ENCODE assay signal across 7 cellular contexts in the genomic region with DNA sequence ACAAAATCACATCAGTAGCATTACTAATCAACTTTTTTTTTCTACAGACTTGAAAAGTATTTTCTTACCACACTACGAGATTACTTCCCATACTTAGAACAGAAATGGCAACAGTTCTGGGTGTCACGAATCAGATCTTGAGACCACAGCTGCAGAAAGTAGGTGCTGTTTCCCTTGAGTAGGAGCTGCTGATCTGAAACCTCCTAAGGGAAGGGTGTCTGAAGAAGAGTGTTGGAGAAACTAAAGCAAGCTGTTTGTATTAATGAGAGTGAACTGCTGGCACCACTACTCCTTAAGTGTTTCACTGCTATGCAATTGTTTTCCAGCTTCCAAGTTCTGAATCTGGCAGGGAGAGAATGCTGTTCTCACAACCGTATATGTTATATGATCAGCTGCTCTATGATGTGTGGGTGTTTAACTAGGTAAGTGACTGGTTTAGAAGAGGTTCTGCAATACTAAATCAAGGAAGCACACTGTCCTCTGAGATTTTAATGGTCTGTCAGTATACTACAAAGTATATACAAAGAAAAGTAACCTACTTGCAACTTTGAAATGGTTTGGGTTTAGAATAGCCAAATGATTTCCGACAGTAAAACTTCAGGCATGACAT. TPM values are rescaled to one million over a fixed set of nuclear protein-coding genes. Genes with fewer than 3 reads are reported as not detected.
DNase-seq lines count a peak whose midpoint lies in the region; ATAC-seq and TF ChIP-seq lines count a peak whose summit lies in the region.

No MANE protein-coding gene starts in this region.

- no peak overlapping the region for H2BK15ac ChIP-seq in mesendoderm (replicated peaks; ENCODE audit: low read depth)

- H3K56ac ChIP-seq in mesendoderm (ENCODE audit: low read length) = no peak overlapping the region

- H3K9ac ChIP-seq in skeletal muscle satellite cell (ENCODE audit: low read depth, low read length) (peak overlapping the region; percentile 5), mesendoderm (ENCODE audit: low read length) (no peak overlapping the region)

- H2BK120ac ChIP-seq in mesendoderm (ENCODE audit: low read depth, low read length) = no peak overlapping the region

- peak overlapping the region; percentile 62 for H3K4me2 ChIP-seq in skeletal muscle satellite cell (ENCODE audit: low read length)
- H3K4me2 ChIP-seq in mesendoderm (ENCODE audit: low read length) = no peak overlapping the region

- peak overlapping the region; percentile 91; the same call in 1 of the 2 replicates for H3K4me3 ChIP-seq in LNCaP clone FGC (ENCODE audit: low read depth, low read length)
- peak overlapping the region; percentile 28 for H3K4me3 ChIP-seq in skeletal muscle satellite cell (ENCODE audit: low read length)
- no peak overlapping the region for H3K4me3 ChIP-seq in left lung
- H3K4me3 ChIP-seq in mesendoderm (ENCODE audit: low read length) = no peak overlapping the region

- no peak for DNase-seq in LNCaP clone FGC (ENCODE audit: low read depth)
- DNase-seq in central memory CD4-positive, alpha-beta T cell = peak; percentile 28
- no peak for DNase-seq in left lung
- no peak for DNase-seq in mesendoderm

- H3K4me1 ChIP-seq in skeletal muscle satellite cell (ENCODE audit: control insufficient read depth, insufficient read depth, low read length) (peaks cover 31% of the 10 kb centered on the region), left lung (peaks cover 7 to 47% of the 10 kb centered on the region in 2 donors), mesendoderm (ENCODE audit: control insufficient read depth, low read depth, low read length) (no peaks in the 10 kb centered on the region)

- peak overlapping the region in 1 of 2 donors; percentile 21 for H3K27ac ChIP-seq in left lung
- no peak overlapping the region for H3K27ac ChIP-seq in mesendoderm (ENCODE audit: low read depth, low read length)

- ATAC-seq in GM19043 (IDR thresholded peaks at IDR 0.05; ENCODE audit: low read depth, unreplicated experiment) = peak; percentile 50
- no peak for ATAC-seq in left lung
- no peak for ATAC-seq in HG02981 (IDR thresholded peaks at IDR 0.05; ENCODE audit: unreplicated experiment)

- TF ChIP-seq CTCF in LNCaP clone FGC (IDR thresholded peaks at IDR 0.05; ENCODE audit: control insufficient read depth, extremely low read depth, insufficient read depth) (no peak), left lung (IDR thresholded peaks at IDR 0.05) (no peak)

- H3K4ac ChIP-seq in mesendoderm (ENCODE audit: low read depth, low read length) = no peak overlapping the region

- H3K9me3 ChIP-seq in skeletal muscle satellite cell (replicated peaks; ENCODE audit: low read length) (no peaks in the 10 kb centered on the region), left lung (no peaks in the 10 kb centered on the region)

- no peak overlapping the region for H3K18ac ChIP-seq in mesendoderm (ENCODE audit: low read length)

- no CpG with 5 or more reads among the region's 4 CpGs for WGBS in mesendoderm (ENCODE audit: extremely low coverage, insufficient coverage, low lambda C conversion rate)

- H4K8ac ChIP-seq in mesendoderm (ENCODE audit: low read depth, low read length) = no peak overlapping the region

- no peak overlapping the region for H4K5ac ChIP-seq in mesendoderm (ENCODE audit: low read length)

- no peaks in the 10 kb centered on the region for H3K36me3 ChIP-seq in skeletal muscle satellite cell (ENCODE audit: insufficient read depth, low read length)
- no peaks in the 10 kb centered on the region for H3K36me3 ChIP-seq in left lung
- no peaks in the 10 kb centered on the region for H3K36me3 ChIP-seq in mesendoderm (ENCODE audit: control insufficient read depth, insufficient read depth, low read length)

- H3K27me3 ChIP-seq in skeletal muscle satellite cell (ENCODE audit: control insufficient read depth, insufficient read depth, low read length) (no peaks in the 10 kb centered on the region), left lung (no peaks in the 10 kb centered on the region), mesendoderm (ENCODE audit: insufficient read depth, low read length, poor library complexity) (no peaks in the 10 kb centered on the region)

- H2AK5ac ChIP-seq in mesendoderm (ENCODE audit: low read length) = no peak overlapping the region

- H3K79me1 ChIP-seq in mesendoderm (ENCODE audit: low read length) = peaks cover 14% of the 10 kb centered on the region

- H3K79me2 ChIP-seq in mesendoderm (ENCODE audit: control insufficient read depth, insufficient read depth, low read length) = peaks cover 26% of the 10 kb centered on the region

- H3K23ac ChIP-seq in mesendoderm (ENCODE audit: low read length) = no peak overlapping the region

- H2BK5ac ChIP-seq in mesendoderm (ENCODE audit: low read length) = no peak overlapping the region

- intact Hi-C loops in left lung (cut with DNase I) = no loop called here

RNA-seq across cellular contexts. Expression of gene ZNF652, which starts 3.3 kb away (rescaled TPM):
- 8.1 and 10.0 TPM in 2 replicates for total RNA-seq in skeletal muscle satellite cell (2012; rRNA removed)
- total RNA-seq in left lung = 10 to 100 TPM; 42.6 to 46.8 TPM
- polyA plus RNA-seq in mesendoderm (2013, experiment 1 of 2) = 13.3 TPM
- 12.8 TPM for polyA plus RNA-seq in mesendoderm (2013, experiment 2 of 2)

RNA-seq across cellular contexts. Expression of gene PHB1, which starts 55.9 kb away (rescaled TPM):
- 177 and 198 TPM in 2 replicates for total RNA-seq in skeletal muscle satellite cell (2012; rRNA removed)
- total RNA-seq in left lung = 100 to 1,000 TPM; 146 to 171 TPM
- 209 TPM for polyA plus RNA-seq in mesendoderm (2013, experiment 1 of 2)
- 211 TPM for polyA plus RNA-seq in mesendoderm (2013, experiment 2 of 2)

Comparison
In these comparisons a context has a peak if more than half of its experiments do, and no peak if none do; other contexts are left out.
1. H3K4me3 ChIP-seq: peak in LNCaP clone FGC (single experiment) and skeletal muscle satellite cell (single experiment); none in left lung (0 of 2) and mesendoderm (single experiment).